In genomic region chr3:132368962-132369361, GRCh38 we compare ENCODE assay signal across 25 cellular contexts. TPM values are rescaled to one million over a fixed set of nuclear protein-coding genes. Genes with fewer than 3 reads are reported as not detected.
DNase-seq lines count a peak whose midpoint lies in the region; ATAC-seq and TF ChIP-seq lines count a peak whose summit lies in the region.
"Had no signal": no experiment of that assay in that cellular context is flagged by ENCODE, and none has a peak within 500 bp of the region (broad histone marks: within the 10 kb centered on the region; RNA-seq: fewer than 3 reads in every experiment).

No MANE protein-coding gene starts in this region.

- no peak overlapping the region for H3K4me2 ChIP-seq in PC-3 (ENCODE audit: low read length)
- H3K4me2 ChIP-seq: GM23338, PC-9 had no signal

- no TSS peak for BruUV-seq in PC-3 (replicated peaks; lab: Mats Ljungman, UMichigan)

- intact Hi-C loops in activated CD8-positive, alpha-beta T cell treated with anti-CD3 and anti-CD28 coated beads for 36 hours (cut with micrococcal nuclease) = no loop called here
- intact Hi-C loops in PC-3 (cut with micrococcal nuclease) = no loop called here

- no peaks in the 10 kb centered on the region for H3F3A ChIP-seq in PC-3 (ENCODE audit: low read length, unreplicated experiment)

- no peak overlapping the region for H3K9ac ChIP-seq in PC-3 (ENCODE audit: low read length)

- H3K36me3 ChIP-seq in PC-3 (ENCODE audit: low read depth, low read length) = no peaks in the 10 kb centered on the region

- peaks cover 6% of the 10 kb centered on the region for H3K27me3 Mint-ChIP-seq in activated CD8-positive, alpha-beta T cell treated with anti-CD3 and anti-CD28 coated beads for 36 hours
- peaks cover 9% of the 10 kb centered on the region for H3K27me3 Mint-ChIP-seq in activated CD8-positive, alpha-beta T cell treated with anti-CD3 and anti-CD28 coated beads, Interleukin-2, amount 10 ng/mL, durations not matched to agents 7 days and 5 days (ENCODE audit: low read depth)

- no peak overlapping the region for H3K4me3 Mint-ChIP-seq in activated CD8-positive, alpha-beta T cell treated with anti-CD3 and anti-CD28 coated beads for 36 hours
- H3K4me3 Mint-ChIP-seq in activated CD8-positive, alpha-beta T cell treated with anti-CD3 and anti-CD28 coated beads, Interleukin-2, amount 10 ng/mL, durations not matched to agents 7 days and 5 days = no peak overlapping the region
- H3K4me3 Mint-ChIP-seq in stimulated activated effector memory CD8-positive, alpha-beta T cell treated with anti-CD3 and anti-CD28 coated beads, Interleukin-12 subunit alpha, Interleukin-12 subunit beta, amount 100 ng/mL, for 72 hours = no peak overlapping the region
- H3K4me3 Mint-ChIP-seq: GM23338, H9, HFFc6 had no signal

- H3K4me1 ChIP-seq in PC-3 (ENCODE audit: insufficient read depth, low read length) = no peaks in the 10 kb centered on the region

- H3K36me3 Mint-ChIP-seq in activated CD8-positive, alpha-beta T cell treated with anti-CD3 and anti-CD28 coated beads for 36 hours (ENCODE audit: low read depth) = no peaks in the 10 kb centered on the region
- no peaks in the 10 kb centered on the region for H3K36me3 Mint-ChIP-seq in activated CD8-positive, alpha-beta T cell treated with anti-CD3 and anti-CD28 coated beads, Interleukin-2, amount 10 ng/mL, durations not matched to agents 7 days and 5 days (ENCODE audit: low read depth)
- no peaks in the 10 kb centered on the region for H3K36me3 Mint-ChIP-seq in stimulated activated effector memory CD8-positive, alpha-beta T cell treated with anti-CD3 and anti-CD28 coated beads, Interleukin-12 subunit alpha, Interleukin-12 subunit beta, amount 100 ng/mL, for 72 hours

- ATAC-seq in activated CD8-positive, alpha-beta T cell treated with anti-CD3 and anti-CD28 coated beads for 36 hours = peak; percentile 53
- no peak for ATAC-seq in activated CD8-positive, alpha-beta T cell treated with anti-CD3 and anti-CD28 coated beads, Interleukin-2, amount 10 ng/mL, durations not matched to agents 7 days and 5 days
- peak; percentile 64 for ATAC-seq in PC-3
- peak; percentile 79 for ATAC-seq in stimulated activated effector memory CD8-positive, alpha-beta T cell treated with anti-CD3 and anti-CD28 coated beads, Interleukin-12 subunit alpha, Interleukin-12 subunit beta, amount 100 ng/mL, for 72 hours
- ATAC-seq: GM23338, K562 had no signal

- TF ChIP-seq CTCF in activated CD8-positive, alpha-beta T cell treated with anti-CD3 and anti-CD28 coated beads for 36 hours (IDR thresholded peaks at IDR 0.05) = no peak
- TF ChIP-seq CTCF in PC-3 (conservative IDR thresholded peaks at IDR 0.05; ENCODE audit: low read depth, low read length) = no peak

- POLR2A ChIA-PET in activated CD8-positive, alpha-beta T cell treated with anti-CD3 and anti-CD28 coated beads for 36 hours (lab: Charles Lee) = no interaction called here
- POLR2A ChIA-PET in activated CD8-positive, alpha-beta T cell treated with anti-CD3 and anti-CD28 coated beads, Interleukin-2, amount 10 ng/mL, durations not matched to agents 7 days and 5 days (lab: Charles Lee) = no interaction called here
- POLR2A ChIA-PET in PC-3 (lab: Charles Lee; ENCODE audit: unreplicated experiment) = no interaction called here

- no peaks in the 10 kb centered on the region for H3K9me3 ChIP-seq in PC-3 (ENCODE audit: low read length)

- H4K20me1 ChIP-seq in PC-3 (ENCODE audit: low read length) = no peaks in the 10 kb centered on the region

- no peaks in the 10 kb centered on the region for H3K79me2 ChIP-seq in PC-3 (ENCODE audit: low read length)

- CTCF ChIA-PET in activated CD8-positive, alpha-beta T cell treated with anti-CD3 and anti-CD28 coated beads for 36 hours (lab: Charles Lee) = interaction anchor here (0.6 to 1.6 kb wide), 3 partner anchors 20 to 31 kb away, joined by 3 to 5 read pairs (median 3); no protein-coding TSS in a partner anchor
- CTCF ChIA-PET in activated CD8-positive, alpha-beta T cell treated with anti-CD3 and anti-CD28 coated beads, Interleukin-2, amount 10 ng/mL, durations not matched to agents 7 days and 5 days (lab: Charles Lee) = no interaction called here
- CTCF ChIA-PET in PC-3 (lab: Charles Lee) = no interaction called here

- no peaks in the 10 kb centered on the region for H3K9me3 Mint-ChIP-seq in activated CD8-positive, alpha-beta T cell treated with anti-CD3 and anti-CD28 coated beads for 36 hours
- no peaks in the 10 kb centered on the region for H3K9me3 Mint-ChIP-seq in activated CD8-positive, alpha-beta T cell treated with anti-CD3 and anti-CD28 coated beads, Interleukin-2, amount 10 ng/mL, durations not matched to agents 7 days and 5 days (ENCODE audit: insufficient read depth)
- no peaks in the 10 kb centered on the region for H3K9me3 Mint-ChIP-seq in stimulated activated effector memory CD8-positive, alpha-beta T cell treated with anti-CD3 and anti-CD28 coated beads, Interleukin-12 subunit alpha, Interleukin-12 subunit beta, amount 100 ng/mL, for 72 hours
- H3K9me3 Mint-ChIP-seq: HFFc6 had no signal

- no peaks in the 10 kb centered on the region for H3K9me2 ChIP-seq in PC-3 (replicated peaks; ENCODE audit: low read length)

- no peaks in the 10 kb centered on the region for H3K27me3 ChIP-seq in PC-3 (ENCODE audit: low read length)

- no peak overlapping the region for H3K27ac Mint-ChIP-seq in activated CD8-positive, alpha-beta T cell treated with anti-CD3 and anti-CD28 coated beads for 36 hours
- H3K27ac Mint-ChIP-seq in activated CD8-positive, alpha-beta T cell treated with anti-CD3 and anti-CD28 coated beads, Interleukin-2, amount 10 ng/mL, durations not matched to agents 7 days and 5 days = no peak overlapping the region
- no peak overlapping the region for H3K27ac Mint-ChIP-seq in stimulated activated effector memory CD8-positive, alpha-beta T cell treated with anti-CD3 and anti-CD28 coated beads, Interleukin-12 subunit alpha, Interleukin-12 subunit beta, amount 100 ng/mL, for 72 hours
- H3K27ac Mint-ChIP-seq: GM23338, HFFc6 had no signal

- H3K4me3 ChIP-seq in PC-3 (ENCODE audit: low read length) = no peak overlapping the region
- H3K4me3 ChIP-seq: GM23338, K562, PC-9, SK-N-MC had no signal

- H3K27ac ChIP-seq in PC-3 (ENCODE audit: low read length) = no peak overlapping the region
- H3K27ac ChIP-seq: PC-9, SK-N-MC had no signal

- DNase-seq in activated CD8-positive, alpha-beta T cell treated with anti-CD3 and anti-CD28 coated beads for 36 hours = no peak
- no peak for DNase-seq in activated CD8-positive, alpha-beta T cell treated with anti-CD3 and anti-CD28 coated beads, Interleukin-2, amount 10 ng/mL, durations not matched to agents 7 days and 5 days
- peak; percentile 15 for DNase-seq in ELR (ENCODE audit: low read depth)
- DNase-seq in PC-3 = peak; percentile 23
- no peak for DNase-seq in stimulated activated effector memory CD8-positive, alpha-beta T cell treated with anti-CD3 and anti-CD28 coated beads, Interleukin-12 subunit alpha, Interleukin-12 subunit beta, amount 100 ng/mL, for 72 hours (ENCODE audit: low spot score in 2 of 2)
- no peak for DNase-seq in SK-N-DZ (ENCODE audit: low spot score)
- no peak for DNase-seq in NCI-H446 (lab: John Stamatoyannopoulos, UW)
- DNase-seq: H9; HFFc6; Kasumi-1; NCI-H1105; NCI-H1436 treated with DMSO at 0.1 percent for 48 hours; NCI-H187 treated with DMSO at 0.1 percent for 48 hours; NCI-H2107; NCI-H524 treated with DMSO at 0.1 percent for 48 hours; NCI-H774; NK-92 treated with Interleukin-12 subunit alpha and Interleukin-12 subunit beta, amount 100 ng/mL, for 24 hours; PC-9; RPMI8226; SHP77 had no signal

- no peak overlapping the region for H2AFZ ChIP-seq in PC-3 (ENCODE audit: low read length)
- H2AFZ ChIP-seq: GM23338, PC-9 had no signal

- no peaks in the 10 kb centered on the region for H3K4me1 Mint-ChIP-seq in activated CD8-positive, alpha-beta T cell treated with anti-CD3 and anti-CD28 coated beads for 36 hours (ENCODE audit: low read depth)
- no peaks in the 10 kb centered on the region for H3K4me1 Mint-ChIP-seq in activated CD8-positive, alpha-beta T cell treated with anti-CD3 and anti-CD28 coated beads, Interleukin-2, amount 10 ng/mL, durations not matched to agents 7 days and 5 days (ENCODE audit: low read depth)
- no peaks in the 10 kb centered on the region for H3K4me1 Mint-ChIP-seq in stimulated activated effector memory CD8-positive, alpha-beta T cell treated with anti-CD3 and anti-CD28 coated beads, Interleukin-12 subunit alpha, Interleukin-12 subunit beta, amount 100 ng/mL, for 72 hours
- H3K4me1 Mint-ChIP-seq: GM23338, H9 had no signal

RNA-seq across cellular contexts. Expression of gene DNAJC13, which starts 48.3 kb away (rescaled TPM):
- total RNA-seq in activated CD8-positive, alpha-beta T cell treated with anti-CD3 and anti-CD28 coated beads for 36 hours = 10 to 100 TPM; 29.9 to 32.0 TPM
- total RNA-seq in activated CD8-positive, alpha-beta T cell treated with anti-CD3 and anti-CD28 coated beads, Interleukin-2, amount 10 ng/mL, durations not matched to agents 7 days and 5 days = 10 to 100 TPM; 34.3 to 38.4 TPM
- total RNA-seq in PC-3 (2014; rRNA removed) = 21.6 and 24.7 TPM in 2 replicates
- 14.0 and 16.9 TPM in 2 replicates for polyA plus RNA-seq in SK-N-DZ (2014; cell fraction: cytosol; rRNA removed)
- 24.3 and 29.4 TPM in 2 replicates for polyA plus RNA-seq in SK-N-DZ (2014; cell fraction: nucleus; rRNA removed)

RNA-seq across cellular contexts. Expression of gene ACP3, which starts 51.8 kb away (rescaled TPM):
- not detected for total RNA-seq in activated CD8-positive, alpha-beta T cell treated with anti-CD3 and anti-CD28 coated beads for 36 hours
- not detected for total RNA-seq in activated CD8-positive, alpha-beta T cell treated with anti-CD3 and anti-CD28 coated beads, Interleukin-2, amount 10 ng/mL, durations not matched to agents 7 days and 5 days
- total RNA-seq in PC-3 (2014; rRNA removed) = 0.15 and 0.75 TPM in 2 replicates
- polyA plus RNA-seq in SK-N-DZ (2014; cell fraction: cytosol; rRNA removed) = 0.38 and 0.78 TPM in 2 replicates
- 0.15 and 0.18 TPM in 2 replicates for polyA plus RNA-seq in SK-N-DZ (2014; cell fraction: nucleus; rRNA removed)
- total RNA-seq: A172, G401, HFFc6 had no signal

Comparison
In these comparisons a context has a peak if more than half of its experiments do, and no peak if none do; other contexts are left out.
1. DNase-seq: peak in ELR (single experiment) and PC-3 (single experiment); none in activated CD8-positive, alpha-beta T cell treated with anti-CD3 and anti-CD28 coated beads for 36 hours (single experiment), activated CD8-positive, alpha-beta T cell treated with anti-CD3 and anti-CD28 coated beads, Interleukin-2, amount 10 ng/mL, durations not matched to agents 7 days and 5 days (single experiment), stimulated activated effector memory CD8-positive, alpha-beta T cell treated with anti-CD3 and anti-CD28 coated beads, Interleukin-12 subunit alpha, Interleukin-12 subunit beta, amount 100 ng/mL, for 72 hours (0 of 2), SK-N-DZ (single experiment) and NCI-H446 (0 of 2).